8 cellular contexts compared by ENCODE assay signal in the genomic region with DNA sequence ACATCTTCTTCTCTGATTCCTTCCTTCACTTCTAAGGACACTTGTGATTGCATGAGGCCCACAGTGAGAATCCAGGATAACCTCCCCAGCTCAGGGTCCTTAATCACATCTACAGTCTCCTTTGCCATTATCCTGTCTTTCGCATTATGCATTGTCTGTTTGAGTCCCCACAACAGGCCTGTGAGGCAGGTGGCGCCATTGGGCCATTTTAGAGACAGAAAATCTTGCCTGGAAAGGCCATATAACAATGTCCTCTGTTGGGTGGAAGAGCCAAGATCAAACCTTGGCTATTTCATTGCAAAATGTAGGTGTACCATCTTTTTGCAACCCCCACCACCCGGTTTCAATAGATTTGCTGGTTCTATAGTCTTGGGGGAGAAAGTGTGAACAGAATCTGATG. TPM values are rescaled to one million over a fixed set of nuclear protein-coding genes. Genes with fewer than 3 reads are reported as not detected.
DNase-seq lines count a peak whose midpoint lies in the region; ATAC-seq, FAIRE-seq and TF ChIP-seq lines count a peak whose summit lies in the region.

No MANE protein-coding gene starts in this region.

- intact Hi-C loops in HepG2 (cut with micrococcal nuclease; ENCODE audit: unreplicated experiment): loop anchor here (1.0 kb wide), 4 partner anchors 54 to 195 kb away; no protein-coding TSS in a partner anchor

- DNase-seq in Caki2 (ENCODE audit: low read depth): peak; percentile 30
- DNase-seq in GM20000 (ENCODE audit: low spot score): peak; percentile 38
- peak; percentile 27 to 36 (median 30) for DNase-seq in activated CD4-positive, CD25-positive, alpha-beta regulatory T cell (lab: John Stamatoyannopoulos, UW)
- DNase-seq in central memory CD4-positive, alpha-beta T cell: peak; percentile 44
- DNase-seq in HepG2 (ENCODE audit: low spot score): peak; percentile 46
- peak; percentile 57 for DNase-seq in stimulated activated CD8-positive, alpha-beta memory T cell treated with anti-CD3 and anti-CD28 coated beads, Interleukin-15, amount 100 ng/mL, for 1 hour (ENCODE audit: low read depth)
- DNase-seq in A172 (ENCODE audit: low spot score): no peak

- H4K20me1 ChIP-seq in Loucy (ENCODE audit: insufficient read depth, low read length, poor library complexity, severe bottlenecking) (no peaks in the 10 kb centered on the region), HepG2 (ENCODE audit: insufficient read depth, low read length) (no peaks in the 10 kb centered on the region)

- H3K9ac ChIP-seq in Loucy (ENCODE audit: low read depth, low read length, poor library complexity, severe bottlenecking): no peak overlapping the region
- H3K9ac ChIP-seq in HepG2 (ENCODE audit: insufficient read depth, low read depth, low read length): no peak overlapping the region

- no peak overlapping the region for H3K27ac ChIP-seq in HepG2 (ENCODE audit: extremely low read length, insufficient read depth, low read length)

- H3K9me3 ChIP-seq in Loucy (ENCODE audit: insufficient read depth, low read depth, low read length): no peaks in the 10 kb centered on the region
- H3K9me3 ChIP-seq in HepG2 (ENCODE audit: low read length): no peaks in the 10 kb centered on the region

- peak; percentile 73 for TF ChIP-seq RAD21 in HepG2 (CRISPR knock-in tag; IDR thresholded peaks at IDR 0.05)

- WGBS in HepG2 (ENCODE audit: low lambda C conversion rate): 6% methylated on average over 3 of the region's 3 CpGs

- H3K36me3 ChIP-seq in Loucy (ENCODE audit: insufficient read depth, low read length) (no peaks in the 10 kb centered on the region), HepG2 (replicated peaks in 1 of 2; ENCODE audit: control insufficient read depth in 1 of 2, insufficient read depth in 2 of 2, low read length in 2 of 2) (no peaks in the 10 kb centered on the region)

- peak; percentile 95 for ATAC-seq in HepG2

- in situ Hi-C loops in Caki2 (cut with HindIII; ENCODE audit: low pct_unique_long_range_greater_than_20kb, low sequenced_read_pairs): no loop called here
- in situ Hi-C loops in HepG2 (cut with HindIII; ENCODE audit: extremely low pct_ligation_motif_present, low pct_unique_long_range_greater_than_20kb): no loop called here

- H3K4me3 ChIP-seq in Loucy (ENCODE audit: low read length, poor library complexity, severe bottlenecking) (no peak overlapping the region), HepG2 (replicated peaks in 1 of 3; ENCODE audit: insufficient read depth in 1 of 3, low read depth in 2 of 3, low read length in 3 of 3) (no peak overlapping the region)

- no peak for TF ChIP-seq POLR2A in HepG2 (IDR thresholded peaks at IDR 0.05; ENCODE audit: insufficient read depth in 1 of 2, low read depth in 2 of 2, low read length in 2 of 2)

- TF ChIP-seq EP300 in HepG2 (IDR thresholded peaks at IDR 0.05; ENCODE audit: low read depth in 2 of 2, low read length in 2 of 2) (no peak), HepG2 (CRISPR knock-in tag; IDR thresholded peaks at IDR 0.05; ENCODE audit: borderline replicate concordance) (no peak)

- CTCF ChIA-PET in HepG2 (lab: Yijun Ruan, JAX; ENCODE audit: low intra/inter-chr PET ratio, low total read pairs): interaction anchor here (0.6 to 2.1 kb wide), 5 partner anchors 54 to 194 kb away, joined by 3 to 20 read pairs (median 5); no protein-coding TSS in a partner anchor

- POLR2A ChIA-PET in HepG2 (lab: Yijun Ruan, JAX): interaction anchor here (0.5 kb wide), 1 partner anchor 195 kb away, joined by 3 read pairs; no protein-coding TSS in a partner anchor

- TF ChIP-seq CTCF in GM20000 (IDR thresholded peaks at IDR 0.05; ENCODE audit: extremely low read depth, missing control alignments) (peak; percentile 38), Loucy (conservative IDR thresholded peaks at IDR 0.05; ENCODE audit: low read length) (peak; percentile 91), HepG2 (CRISPR knock-in tag; IDR thresholded peaks at IDR 0.05) (peak; percentile 88)

- H3K4me1 ChIP-seq in Loucy (ENCODE audit: insufficient read depth, low read length, poor library complexity, severe bottlenecking) (no peaks in the 10 kb centered on the region), HepG2 (ENCODE audit: insufficient read depth, low read length) (no peaks in the 10 kb centered on the region)

- H3F3A ChIP-seq in Loucy (ENCODE audit: low read depth): no peaks in the 10 kb centered on the region

- H3K9me2 ChIP-seq in Loucy (replicated peaks; ENCODE audit: low read depth, low read length): no peaks in the 10 kb centered on the region

- no TSS peak for BruUV-seq in HepG2 (replicated peaks; lab: Mats Ljungman, UMichigan)

- H3K4me2 ChIP-seq in Loucy (ENCODE audit: low read depth, low read length, poor library complexity, severe bottlenecking) (no peak overlapping the region), HepG2 (ENCODE audit: low read depth, low read length) (no peak overlapping the region)

- H2AFZ ChIP-seq in Loucy (ENCODE audit: low read length): no peak overlapping the region
- H2AFZ ChIP-seq in HepG2 (ENCODE audit: low read length): no peak overlapping the region

- FAIRE-seq in HepG2 (lab: Jason Lieb, UNC): peak; percentile 64

- H3K79me2 ChIP-seq in Loucy (ENCODE audit: insufficient read depth, low read length): no peaks in the 10 kb centered on the region
- H3K79me2 ChIP-seq in HepG2 (ENCODE audit: insufficient read depth, low read length): no peaks in the 10 kb centered on the region

- H3K27me3 ChIP-seq in Loucy (ENCODE audit: insufficient read depth, low read length, poor library complexity, severe bottlenecking): no peaks in the 10 kb centered on the region
- H3K27me3 ChIP-seq in HepG2 (ENCODE audit: control insufficient read depth in 1 of 2, insufficient read depth in 2 of 2, low read length in 2 of 2): no peaks in the 10 kb centered on the region; a peak in 1 of 5 replicates

TF ChIP-seq in HepG2, 621 proteins besides CTCF, POLR2A, EP300 and RAD21 (continues in another document):
- TF ChIP-seq, protein P1, sequence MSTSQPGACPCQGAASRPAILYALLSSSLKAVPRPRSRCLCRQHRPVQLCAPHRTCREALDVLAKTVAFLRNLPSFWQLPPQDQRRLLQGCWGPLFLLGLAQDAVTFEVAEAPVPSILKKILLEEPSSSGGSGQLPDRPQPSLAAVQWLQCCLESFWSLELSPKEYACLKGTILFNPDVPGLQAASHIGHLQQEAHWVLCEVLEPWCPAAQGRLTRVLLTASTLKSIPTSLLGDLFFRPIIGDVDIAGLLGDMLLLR (CRISPR knock-in tag; IDR thresholded peaks at IDR 0.05): no peak
- TF ChIP-seq SMC3 (IDR thresholded peaks at IDR 0.05; ENCODE audit: low read length): peak; percentile 95
- TF ChIP-seq ATF1 (CRISPR knock-in tag; IDR thresholded peaks at IDR 0.05): no peak
- TF ChIP-seq ZNF180 (CRISPR knock-in tag; IDR thresholded peaks at IDR 0.05; ENCODE audit: borderline replicate concordance, low read depth): no peak
- TF ChIP-seq XRCC5 (optimal IDR thresholded peaks at IDR 0.05; ENCODE audit: low read length): peak; percentile 27
- 0 out of 2 replicates have a peak, but pooled peaks have one; percentile 27 for TF ChIP-seq ZMYM4 (CRISPR knock-in tag; IDR thresholded peaks at IDR 0.05)
- peak; percentile 95 for TF ChIP-seq STAG1 (CRISPR knock-in tag; IDR thresholded peaks at IDR 0.05)
- TF ChIP-seq ZNF331 (CRISPR knock-in tag; IDR thresholded peaks at IDR 0.05): 0 out of 2 replicates have a peak, but pooled peaks have one; percentile 30
- no peak for TF ChIP-seq NPAS2 (CRISPR knock-in tag; IDR thresholded peaks at IDR 0.05; ENCODE audit: borderline replicate concordance)
- TF ChIP-seq ZNF644 (CRISPR knock-in tag; IDR thresholded peaks at IDR 0.05; ENCODE audit: low read depth): peak; percentile 41; the same call in 1 of the 2 replicates

RNA-seq across cellular contexts. Expression of gene DCUN1D4, which starts 11.8 kb away (rescaled TPM):
- 29.3 and 40.0 TPM in 2 replicates for total RNA-seq in Caki2 (2014; rRNA removed; shearing (Covaris generic); ENCODE audit: low replicate concordance)
- total RNA-seq in HepG2 (2016; rRNA removed; fragmentation: Illumina TruSeq; extraction: Trizol): 27.9 and 30.4 TPM in 2 replicates
- total RNA-seq in HepG2 (2016; cell fraction: cytosol; rRNA removed; fragmentation: Illumina TruSeq; extraction: Trizol; ENCODE audit: low read depth): 110 and 115 TPM in 2 replicates
- total RNA-seq in HepG2 (2016; cell fraction: insoluble cytoplasmic fraction; rRNA removed; fragmentation: Illumina TruSeq; extraction: Trizol): 30.0 and 37.0 TPM in 2 replicates
- 25.1 and 25.2 TPM in 2 replicates for total RNA-seq in HepG2 (2016; cell fraction: membrane; rRNA removed; fragmentation: Illumina TruSeq; extraction: Trizol)
- 46.0 and 48.0 TPM in 2 replicates for total RNA-seq in HepG2 (2016; cell fraction: nucleus; rRNA removed; fragmentation: Illumina TruSeq; extraction: Trizol)
- polyA plus RNA-seq in HepG2 (2011; rRNA removed): 42.0 and 44.4 TPM in 2 replicates
- 15.7 and 17.4 TPM in 2 replicates for polyA plus RNA-seq in HepG2 (2011; cell fraction: cytosol; rRNA removed)
- 121 and 123 TPM in 2 replicates for polyA plus RNA-seq in HepG2 (2011; cell fraction: nucleus; rRNA removed)
- polyA plus RNA-seq in HepG2 (2012): 23.0 and 28.3 TPM in 2 replicates
- polyA plus RNA-seq in HepG2 (2016; cell fraction: cytosol; fragmentation: Illumina TruSeq; extraction: Trizol; ENCODE audit: low read depth): 1.8 and 2.0 TPM in 2 replicates
- polyA plus RNA-seq in HepG2 (2016; cell fraction: insoluble cytoplasmic fraction; fragmentation: Illumina TruSeq; extraction: Trizol; ENCODE audit: low read depth): 23.2 and 25.2 TPM in 2 replicates
- 4.7 and 5.3 TPM in 2 replicates for polyA plus RNA-seq in HepG2 (2016; cell fraction: membrane; fragmentation: Illumina TruSeq; extraction: Trizol; ENCODE audit: low read depth)
- polyA plus RNA-seq in HepG2 (2016; cell fraction: nucleus; fragmentation: Illumina TruSeq; extraction: Trizol; ENCODE audit: insufficient read depth, low read depth): 66.6 and 68.6 TPM in 2 replicates
- 62.2 and 76.8 TPM in 2 replicates for polyA minus RNA-seq in HepG2 (2011; rRNA and poly(A)+ RNA removed; ENCODE audit: low replicate concordance)
- 23.4 and 26.8 TPM in 2 replicates for polyA minus RNA-seq in HepG2 (2011; cell fraction: cytosol; rRNA and poly(A)+ RNA removed)
- 136 and 138 TPM in 2 replicates for polyA minus RNA-seq in HepG2 (2011; cell fraction: nucleus; rRNA and poly(A)+ RNA removed)
- total RNA-seq in A172 (2014; rRNA removed; shearing (Covaris generic)): 33.6 and 51.4 TPM in 2 replicates

Comparison
In these comparisons a context has a peak if more than half of its experiments do, and no peak if none do; other contexts are left out.
1. CTCF ChIP-seq: peak in every context shown above with its lines; median percentile 91 in Loucy; 88 in HepG2; 38 in GM20000.